In genomic region chr7:92072708-92073107, GRCh38 we compare ENCODE assay signal across 29 cellular contexts.
"Had no signal": no experiment of that assay in that cellular context is flagged by ENCODE, and none has a peak within 500 bp of the region (broad histone marks: within the 10 kb centered on the region; RNA-seq: fewer than 3 reads in every experiment).

No MANE protein-coding gene starts in this region.

- H3K9ac ChIP-seq: parathyroid adenoma had no signal

- H3K4me1 ChIP-seq: parathyroid adenoma, psoas muscle, spleen, suprapubic skin, testis, tibial artery, upper lobe of right lung, uterus had no signal

- ATAC-seq: naive thymus-derived CD8-positive, alpha-beta T cell; natural killer cell treated with Interleukin-12 subunit alpha and Interleukin-12 subunit beta and Interleukin-15 and Interleukin-18, amount 100 ng/mL, for 72 hours; psoas muscle; right cardiac atrium; sciatic nerve; stimulated activated memory B cell treated with anti-CD40 and anti-IgM and Interleukin-4, amounts not matched to agents 10 μg/mL and 1 μg/mL and 100 μg/mL, for 72 hours; stimulated activated naive CD8-positive, alpha-beta T cell treated with anti-CD3 and anti-CD28 coated beads, Interleukin-15, amount 100 ng/mL, for 72 hours; stimulated activated naive CD8-positive, alpha-beta T cell treated with anti-CD3 and anti-CD28 coated beads, Interleukin-15, Interleukin-2, amounts not matched to agents 100 U/mL and 50 U/mL, for 24 hours; upper lobe of right lung had no signal

- H3K36me3 ChIP-seq: uterus had no signal

- H3K27me3 ChIP-seq: neutrophil, spleen, suprapubic skin, testis, tibial artery, transverse colon, upper lobe of right lung, uterus had no signal

- H3K9me3 ChIP-seq: neutrophil, psoas muscle, spleen, suprapubic skin, testis, tibial artery, transverse colon, upper lobe of right lung, uterus had no signal

- DNase-seq: naive thymus-derived CD8-positive, alpha-beta T cell; nephron progenitor cell; nucleus accumbens; posterior cingulate gyrus; psoas muscle; right cardiac atrium; spleen; stimulated activated CD4-positive, alpha-beta T cell treated with anti-CD3 and anti-CD28 coated beads, Interleukin-12 subunit alpha, Interleukin-12 subunit beta, amount 100 ng/mL, for 4 hours; stimulated activated CD4-positive, alpha-beta T cell treated with anti-CD3 and anti-CD28 coated beads, Interleukin-1b, Interleukin-23, amount 100 ng/mL, for 48 hours; stimulated activated CD4-positive, alpha-beta T cell treated with anti-CD3 and anti-CD28 coated beads, Interleukin-4, amount 100 ng/mL, for 1 hour; stimulated activated CD4-positive, alpha-beta T cell treated with anti-CD3 and anti-CD28 coated beads, Interleukin-4, amount 100 ng/mL, for 4 hours; stimulated activated CD8-positive, alpha-beta memory T cell treated with anti-CD3 and anti-CD28 coated beads, Interleukin-4, amount 100 ng/mL, for 48 hours; stimulated activated naive CD4-positive, alpha-beta T cell; stimulated activated naive CD8-positive, alpha-beta T cell treated with anti-CD3 and anti-CD28 coated beads, Interleukin-15, amount 100 ng/mL, for 72 hours; stimulated activated naive CD8-positive, alpha-beta T cell treated with anti-CD3 and anti-CD28 coated beads, Interleukin-15, Interleukin-2, amounts not matched to agents 100 U/mL and 50 U/mL, for 24 hours; substantia nigra; testis; tibial artery; transverse colon; upper lobe of right lung; uterus had no signal

- H2AFZ ChIP-seq: parathyroid adenoma had no signal

- H3K79me2 ChIP-seq: parathyroid adenoma had no signal

- H3K27ac ChIP-seq: neutrophil, parathyroid adenoma, psoas muscle, skin epidermis, spleen, suprapubic skin, testis, tibial artery, transverse colon, upper lobe of right lung, uterus had no signal

- H3K4me2 ChIP-seq: smooth muscle cell had no signal

- H3K4me3 ChIP-seq: psoas muscle, skin epidermis, smooth muscle cell, spleen, suprapubic skin, testis, tibial artery, transverse colon, upper lobe of right lung, uterus had no signal
